11 cellular contexts compared by ENCODE assay signal in the genomic region with DNA sequence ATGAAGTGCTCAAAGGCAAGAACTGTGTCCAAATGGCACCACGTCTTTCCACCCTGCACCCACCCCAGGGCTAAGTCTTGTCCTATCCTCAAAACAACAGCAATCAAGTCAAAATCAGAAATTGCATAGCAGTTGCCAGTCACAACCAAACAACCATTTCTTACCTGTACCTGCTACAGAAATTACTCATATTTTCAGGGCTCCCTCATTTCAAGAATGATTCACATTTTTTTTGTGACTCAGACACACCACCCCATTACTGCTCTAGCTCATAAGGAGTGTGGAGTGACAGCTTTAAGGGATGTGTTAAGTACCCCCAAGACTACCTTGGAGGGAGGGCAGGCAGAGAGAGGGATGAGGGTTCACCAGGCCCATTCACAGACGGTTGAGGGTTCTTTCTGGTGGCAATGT.
DNase-seq lines count a peak whose midpoint lies in the region; ATAC-seq and TF ChIP-seq lines count a peak whose summit lies in the region.
"Had no signal": no experiment of that assay in that cellular context is flagged by ENCODE, and none has a peak within 500 bp of the region (broad histone marks: within the 10 kb centered on the region; RNA-seq: fewer than 3 reads in every experiment).

No MANE protein-coding gene starts in this region.

- no peak for TF ChIP-seq POLR2A in breast epithelium (IDR thresholded peaks at IDR 0.05)
- TF ChIP-seq POLR2A in adrenal gland (IDR thresholded peaks at IDR 0.05): no peak

- WGBS in adrenal gland, 4 donors: 89 to 91% (median 90%) methylated on average over 2 of the region's 2 CpGs
- WGBS in H9 (ENCODE audit: extremely low coverage, insufficient read length, low lambda C conversion rate): no CpG with 5 or more reads among the region's 2 CpGs

- H2BK5ac ChIP-seq in H9 (ENCODE audit: insufficient read length, low read length): no peak overlapping the region

- H3K14ac ChIP-seq in H9 (ENCODE audit: insufficient read depth, low read length): no peak overlapping the region

- H2BK20ac ChIP-seq in H9 (ENCODE audit: low read depth, low read length, poor library complexity, severe bottlenecking): no peak overlapping the region

- no peaks in the 10 kb centered on the region for H3K36me3 ChIP-seq in breast epithelium
- H3K36me3 ChIP-seq in adrenal gland (replicated peaks in 1 of 2): no peaks in the 10 kb centered on the region

- H3K4me1 ChIP-seq in breast epithelium (no peaks in the 10 kb centered on the region), adrenal gland (replicated peaks in 1 of 2) (peaks cover 8 to 13% of the 10 kb centered on the region in 2 donors), H9 (ENCODE audit: insufficient read depth, low read length) (no peaks in the 10 kb centered on the region)
- H3K4me1 ChIP-seq: BLaER1 had no signal

- CTCF ChIA-PET in MCF 10A (lab: Yijun Ruan, JAX): interaction anchor here (0.6 to 1.0 kb wide), 4 partner anchors 49 to 207 kb away, joined by 3 to 5 read pairs (median 4); no protein-coding TSS in a partner anchor

- TF ChIP-seq CTCF in MCF 10A (IDR thresholded peaks at IDR 0.05; ENCODE audit: unreplicated experiment): no peak
- no peak for TF ChIP-seq CTCF in breast epithelium (IDR thresholded peaks at IDR 0.05)
- TF ChIP-seq CTCF in adrenal gland (IDR thresholded peaks at IDR 0.05): no peak
- TF ChIP-seq CTCF in H9 (conservative IDR thresholded peaks at IDR 0.05): no peak

- no peak overlapping the region for H2AFZ ChIP-seq in H9 (ENCODE audit: low read length)
- H2AFZ ChIP-seq: GM23338 had no signal

- H3K4ac ChIP-seq in H9 (ENCODE audit: low read depth, low read length): no peak overlapping the region

- no peak overlapping the region for H4K8ac ChIP-seq in H9 (replicated peaks; ENCODE audit: insufficient read length, low read depth, low read length)

- H3K27me3 Mint-ChIP-seq in MCF 10A (ENCODE audit: insufficient read depth, unreplicated experiment) (no peaks in the 10 kb centered on the region), H9 (ENCODE audit: low read depth) (no peaks in the 10 kb centered on the region)

- H3K79me2 ChIP-seq in H9 (ENCODE audit: insufficient read depth, low read length): no peaks in the 10 kb centered on the region

- POLR2A ChIA-PET in MCF 10A (lab: Yijun Ruan, JAX): interaction anchor here (0.6 to 4.8 kb wide), 17 partner anchors 8 to 874 kb away, joined by 3 to 38 read pairs (median 4); a partner anchor contains a TSS

- peak; percentile 48 for DNase-seq in MCF 10A (ENCODE audit: unreplicated experiment)
- DNase-seq in breast epithelium (ENCODE audit: low spot score in 2 of 2): no peak
- DNase-seq in activated naive CD4-positive, alpha-beta T cell treated with anti-CD3 and anti-CD28 coated beads, Interleukin-2, amount 50 U/mL, for 72 hours (ENCODE audit: low spot score in 2 of 2): peak in 1 of 2 donors; percentile 66
- no peak for DNase-seq in adrenal gland
- no peak for DNase-seq in H9
- DNase-seq in NCI-H128 (lab: John Stamatoyannopoulos, UW; ENCODE audit: unreplicated experiment): no peak
- no peak for DNase-seq in NCI-H1417 treated with DMSO at 0.1 percent for 48 hours (lab: John Stamatoyannopoulos, UW)
- DNase-seq: nephron progenitor cell had no signal

- no peak overlapping the region for H3K56ac ChIP-seq in H9 (ENCODE audit: insufficient read length, low read depth, low read length)

- H3K23ac ChIP-seq in H9 (ENCODE audit: insufficient read length, low read depth, low read length): no peak overlapping the region

- H2BK120ac ChIP-seq in H9 (ENCODE audit: low read depth, low read length, poor library complexity, severe bottlenecking): no peak overlapping the region

- H3K4me3 ChIP-seq in breast epithelium (no peak overlapping the region), adrenal gland (no peak overlapping the region)
- H3K4me3 ChIP-seq: BLaER1, GM23338 had no signal

- H3K79me1 ChIP-seq in H9 (ENCODE audit: insufficient read depth, low read depth, low read length, poor library complexity, severe bottlenecking): no peaks in the 10 kb centered on the region

- intact Hi-C loops in MCF 10A (cut with micrococcal nuclease): loop anchor here (2.0 to 10.0 kb wide), 2 partner anchors 105 to 111 kb away; a partner anchor contains a TSS
- intact Hi-C loops in breast epithelium (cut with DNase I; ENCODE audit: low total_unique reads): no loop called here
- intact Hi-C loops in adrenal gland (cut with DNase I): no loop called here

- H3K4me1 Mint-ChIP-seq in MCF 10A (ENCODE audit: insufficient read depth, unreplicated experiment): peaks cover 52% of the 10 kb centered on the region
- peaks cover 30 to 31% of the 10 kb centered on the region in 2 experiments for H3K4me1 Mint-ChIP-seq in H9

- no TSS peak for BruUV-seq in MCF 10A (replicated peaks; lab: Mats Ljungman, UMichigan)

- no peak overlapping the region for H3K18ac ChIP-seq in H9 (ENCODE audit: insufficient read length, low read depth, low read length)

- H3K9me3 Mint-ChIP-seq in MCF 10A (ENCODE audit: unreplicated experiment): no peaks in the 10 kb centered on the region
- H3K9me3 Mint-ChIP-seq in activated naive CD4-positive, alpha-beta T cell treated with anti-CD3 and anti-CD28 coated beads, Interleukin-2, amount 50 U/mL, for 72 hours: peaks cover 0 to 4% of the 10 kb centered on the region in 2 donors
- H3K9me3 Mint-ChIP-seq in H9: no peaks in the 10 kb centered on the region
- H3K9me3 Mint-ChIP-seq: GM23338, nephron progenitor cell had no signal

- H3K27ac Mint-ChIP-seq in MCF 10A (ENCODE audit: low read depth, unreplicated experiment): peak overlapping the region; percentile 55
- peak overlapping the region; percentile 90 to 98 for H3K27ac Mint-ChIP-seq in activated naive CD4-positive, alpha-beta T cell treated with anti-CD3 and anti-CD28 coated beads, Interleukin-2, amount 50 U/mL, for 72 hours
- H3K27ac Mint-ChIP-seq in H9: no peak overlapping the region
- H3K27ac Mint-ChIP-seq: GM23338, nephron progenitor cell had no signal

- H3K36me3 Mint-ChIP-seq in MCF 10A (ENCODE audit: insufficient read depth, unreplicated experiment) (peaks cover 18% of the 10 kb centered on the region), H9 (ENCODE audit: insufficient read depth in 1 of 3, low read depth in 3 of 3) (peaks cover 0 to 1% (median 0%) of the 10 kb centered on the region in 3 experiments; a peak in 4 of 7 replicates)
- peaks cover 0 to 57% of the 10 kb centered on the region in 2 donors for H3K36me3 Mint-ChIP-seq in activated naive CD4-positive, alpha-beta T cell treated with anti-CD3 and anti-CD28 coated beads, Interleukin-2, amount 50 U/mL, for 72 hours

- no peak overlapping the region for H2BK12ac ChIP-seq in H9 (ENCODE audit: insufficient read length, low read depth, low read length)

- no peak overlapping the region for H3T11ph ChIP-seq in H9 (ENCODE audit: low read length)

- no peaks in the 10 kb centered on the region for H3K27me3 ChIP-seq in breast epithelium
- H3K27me3 ChIP-seq in adrenal gland: no peaks in the 10 kb centered on the region
- H3K27me3 ChIP-seq in H9 (ENCODE audit: insufficient read depth, low read length): no peaks in the 10 kb centered on the region
- H3K27me3 ChIP-seq: BLaER1 had no signal

- H3K4me2 ChIP-seq in H9 (ENCODE audit: insufficient read depth, insufficient read length, low read length): no peak overlapping the region
- H3K4me2 ChIP-seq: BLaER1, GM23338 had no signal

- no peak overlapping the region for H3K9ac ChIP-seq in H9 (ENCODE audit: extremely low read depth, insufficient read length, low read length)
- H3K9ac ChIP-seq: BLaER1 had no signal

- H3K9me3 ChIP-seq in breast epithelium (no peaks in the 10 kb centered on the region), adrenal gland (replicated peaks in 1 of 3) (no peaks in the 10 kb centered on the region), H9 (ENCODE audit: control insufficient read depth, low read depth, low read length) (no peaks in the 10 kb centered on the region)
- H3K9me3 ChIP-seq: BLaER1 had no signal

- H4K91ac ChIP-seq in H9 (ENCODE audit: insufficient read length, low read depth, low read length): no peak overlapping the region

- H3K23me2 ChIP-seq in H9 (ENCODE audit: insufficient read length, low read depth, low read length, poor library complexity, severe bottlenecking): no peaks in the 10 kb centered on the region

- H4K5ac ChIP-seq in H9 (ENCODE audit: insufficient read length, low read depth, low read length): no peak overlapping the region

- no peak overlapping the region for H2BK15ac ChIP-seq in H9 (ENCODE audit: low read depth, low read length)

- H2AK5ac ChIP-seq in H9 (ENCODE audit: insufficient read length, low read length): no peak overlapping the region

- H3K27ac ChIP-seq in breast epithelium (no peak overlapping the region), adrenal gland (no peak overlapping the region), H9 (ENCODE audit: insufficient read length, low read depth, low read length) (no peak overlapping the region)
- H3K27ac ChIP-seq: BLaER1 had no signal

- H4K20me1 ChIP-seq in H9 (ENCODE audit: control insufficient read depth, insufficient read depth, insufficient read length): no peaks in the 10 kb centered on the region

- ATAC-seq in HG03378 (IDR thresholded peaks at IDR 0.05; ENCODE audit: unreplicated experiment): peak; percentile 70
- peak; percentile 95 to 96 for ATAC-seq in activated naive CD4-positive, alpha-beta T cell treated with anti-CD3 and anti-CD28 coated beads, Interleukin-2, amount 50 U/mL, for 72 hours
- ATAC-seq: GM23338 had no signal

- H3K4me3 Mint-ChIP-seq in MCF 10A (ENCODE audit: unreplicated experiment) (peak overlapping the region; percentile 9), H9 (no peak overlapping the region)
- H3K4me3 Mint-ChIP-seq: GM23338, nephron progenitor cell had no signal

Comparison
In these comparisons a context has a peak if more than half of its experiments do, and no peak if none do; other contexts are left out.
1. H3K27ac Mint-ChIP-seq: peak in MCF 10A (single experiment) and activated naive CD4-positive, alpha-beta T cell treated with anti-CD3 and anti-CD28 coated beads, Interleukin-2, amount 50 U/mL, for 72 hours (2 of 2); none in H9 (0 of 3).